16 cellular contexts compared by ENCODE assay signal in the genomic region with DNA sequence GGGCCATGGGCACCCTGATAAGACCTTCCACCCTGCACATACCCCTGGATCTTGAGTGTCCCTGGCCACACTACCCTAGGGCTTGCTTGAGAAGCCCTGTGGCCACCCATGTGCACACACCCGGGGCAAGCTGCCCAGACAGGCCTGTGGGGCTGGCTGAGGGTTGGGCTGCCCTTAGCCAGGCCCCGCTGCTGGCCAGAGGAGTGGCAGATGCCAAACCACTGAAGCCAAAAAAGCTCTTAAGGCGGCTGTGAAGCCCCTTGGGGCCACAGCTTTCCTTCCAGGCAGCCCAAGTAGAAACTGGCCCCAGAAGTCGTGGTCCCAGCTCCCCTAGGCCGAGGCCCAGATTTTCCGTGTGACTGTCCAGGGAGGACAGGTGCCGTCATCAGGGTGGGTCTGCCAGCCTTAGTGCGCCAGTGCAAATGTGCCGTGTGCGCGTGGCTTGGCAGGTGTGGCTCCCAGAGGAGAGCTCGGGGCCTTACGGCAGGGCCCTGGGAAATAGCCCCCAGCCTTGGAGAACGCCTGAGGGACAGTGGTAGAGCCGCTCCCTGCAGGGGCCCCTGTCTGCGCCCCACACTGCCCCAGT. TPM values are rescaled to one million over a fixed set of nuclear protein-coding genes. Genes with fewer than 3 reads are reported as not detected.
DNase-seq lines count a peak whose midpoint lies in the region; TF ChIP-seq lines count a peak whose summit lies in the region.
"Had no signal": no experiment of that assay in that cellular context is flagged by ENCODE, and none has a peak within 500 bp of the region (broad histone marks: within the 10 kb centered on the region; RNA-seq: fewer than 3 reads in every experiment).

No MANE protein-coding gene starts in this region.

- H3K36me3 ChIP-seq in muscle layer of colon (ENCODE audit: insufficient read depth, low read length) (peaks cover 4% of the 10 kb centered on the region), transverse colon (no peaks in the 10 kb centered on the region)

- H3K9me3 ChIP-seq in muscle layer of colon (ENCODE audit: low read length) (no peaks in the 10 kb centered on the region), transverse colon (no peaks in the 10 kb centered on the region)

- TF ChIP-seq POLR2A in transverse colon (IDR thresholded peaks at IDR 0.05): no peak

- DNase-seq in DMS79 treated with DMSO at 0.1 percent for 48 hours (lab: John Stamatoyannopoulos, UW) (peak; percentile 2), DMS79 (lab: John Stamatoyannopoulos, UW) (no peak), fibroblast of the aortic adventitia (ENCODE audit: low read depth) (peak; percentile 35), transverse colon (no peak), GM10266 (ENCODE audit: extremely low spot score) (no peak), NCI-H1092 treated with DMSO at 0.1 percent for 48 hours (lab: John Stamatoyannopoulos, UW) (no peak), iPS-NIHi11 (ENCODE audit: low spot score) (no peak)
- DNase-seq: activated T-cell treated with anti-CD3 and anti-CD28 coated beads, Interleukin-2, amount 50 U/mL, for 24 hours; GF-D8; Kasumi-1; mammary epithelial cell; NCI-H1694; NCI-H510A treated with DMSO at 0.1 percent for 48 hours; occipital lobe; PC-9 had no signal

- peak overlapping the region; percentile 31 for H3K27ac ChIP-seq in muscle layer of colon (ENCODE audit: low read depth, low read length)
- H3K27ac ChIP-seq in transverse colon: peak overlapping the region in 3 of 4 donors; percentile 69 to 82 (median 76)
- H3K27ac ChIP-seq: PC-9 had no signal

- no peak overlapping the region for H3K4me3 ChIP-seq in fibroblast of the aortic adventitia (ENCODE audit: low read depth, low read length)
- H3K4me3 ChIP-seq in muscle layer of colon (ENCODE audit: low read depth in 1 of 2, low read length in 2 of 2): no peak overlapping the region
- H3K4me3 ChIP-seq in transverse colon: no peak overlapping the region
- H3K4me3 ChIP-seq: PC-9 had no signal

- TF ChIP-seq CTCF in fibroblast of the aortic adventitia (IDR thresholded peaks at IDR 0.05; ENCODE audit: insufficient read depth, low read length) (no peak), transverse colon (IDR thresholded peaks at IDR 0.05) (no peak), GM10266 (IDR thresholded peaks at IDR 0.05; ENCODE audit: control insufficient read depth, insufficient read depth, low read depth, missing control alignments) (no peak)

- H3K9ac ChIP-seq in muscle layer of colon (ENCODE audit: low read length): no peak overlapping the region

- in situ Hi-C loops in transverse colon (cut with MboI; ENCODE audit: low pct_ligation_motif_present in 1 of 4, low pct_unique_long_range_greater_than_20kb in 1 of 4, low sequenced_read_pairs in 3 of 4): no loop called here

- WGBS in transverse colon (ENCODE audit: low coverage in 1 of 2), 2 donors: 86% methylated on average over 16 of the region's 16 CpGs; no CpG with 5 or more reads in 1 of the 2 donors

- intact Hi-C loops in transverse colon (cut with DNase I; ENCODE audit: low total_unique reads): no loop called here

- TF ChIP-seq EP300 in transverse colon (IDR thresholded peaks at IDR 0.05; ENCODE audit: low read depth): no peak

- no peaks in the 10 kb centered on the region for H3K27me3 ChIP-seq in muscle layer of colon (ENCODE audit: control insufficient read depth in 1 of 2, insufficient read depth in 2 of 2, low read length in 2 of 2)
- H3K27me3 ChIP-seq in transverse colon: no peaks in the 10 kb centered on the region

- H3K4me1 ChIP-seq in muscle layer of colon (ENCODE audit: insufficient read depth, low read length) (peaks cover 48% of the 10 kb centered on the region), transverse colon (peaks cover 31 to 52% (median 45%) of the 10 kb centered on the region in 4 donors)

RNA-seq across cellular contexts. Expression of a gene that starts 14.8 kb away (rescaled TPM):
- 13.8 and 32.8 TPM in 2 replicates for total RNA-seq in fibroblast of the aortic adventitia (ENCODE audit: low replicate concordance)
- total RNA-seq in transverse colon: 10 to 100 TPM; 22.4 to 66.7 (median 46.9) TPM

Comparison
In these comparisons a context has a peak if more than half of its experiments do, and no peak if none do; other contexts are left out.
1. DNase-seq: peak in DMS79 treated with DMSO at 0.1 percent for 48 hours (single experiment) and fibroblast of the aortic adventitia (single experiment); none in DMS79 (single experiment), transverse colon (single experiment), GM10266 (single experiment), NCI-H1092 treated with DMSO at 0.1 percent for 48 hours (single experiment) and iPS-NIHi11 (single experiment).